Comparison of ENCODE assay signal across 35 cellular contexts in genomic region chr17:33785281-33785680, GRCh38.
"Had no signal": no experiment of that assay in that cellular context is flagged by ENCODE, and none has a peak within 500 bp of the region (broad histone marks: within the 10 kb centered on the region; RNA-seq: fewer than 3 reads in every experiment).

No MANE protein-coding gene starts in this region.

- DNase-seq: Karpas-422, Kasumi-1, MG63, MM.1S, MV-4-11, NCI-H1048, NCI-H1092, NCI-H1092 treated with DMSO at 0.1 percent for 48 hours, NCI-H1105, NCI-H1105 treated with DMSO at 0.1 percent for 48 hours, NCI-H1417, NCI-H1417 treated with DMSO at 0.1 percent for 48 hours, NCI-H1436, NCI-H1436 treated with DMSO at 0.1 percent for 48 hours, NCI-H146, NCI-H1694, NCI-H1694 treated with DMSO at 0.1 percent for 48 hours, NCI-H187, NCI-H187 treated with DMSO at 0.1 percent for 48 hours, NCI-H1930, NCI-H2029, NCI-H2029 treated with DMSO at 0.1 percent for 48 hours, NCI-H2081, NCI-H2081 treated with DMSO at 0.1 percent for 48 hours, NCI-H2107, NCI-H2171, NCI-H2171 treated with DMSO at 0.1 percent for 48 hours, NCI-H2227 treated with DMSO at 0.1 percent for 48 hours, NCI-H226, NCI-H345, NCI-H446, NCI-H446 treated with DMSO at 0.1 percent for 48 hours, NCI-H510A, NCI-H510A treated with DMSO at 0.1 percent for 48 hours, NCI-H524 had no signal

- H3K4me3 ChIP-seq: MG63 had no signal

- H3K36me3 ChIP-seq: MG63 had no signal

- H3K27me3 ChIP-seq: MG63 had no signal

- H3K9me3 ChIP-seq: MG63 had no signal
